Comparison of ENCODE assay signal across 9 cellular contexts in genomic region chr18:22977847-22978701, GRCh38. TPM values are rescaled to one million over a fixed set of nuclear protein-coding genes. Genes with fewer than 3 reads are reported as not detected.
A peak's percentile ranks its signal among the peaks of the same experiment; 100 is the strongest.
DNase-seq lines count a peak whose midpoint lies in the region; ATAC-seq and TF ChIP-seq lines count a peak whose summit lies in the region.
"Had no signal": no experiment of that assay in that cellular context is flagged by ENCODE, and none has a peak within 500 bp of the region (broad histone marks: within the 10 kb centered on the region; RNA-seq: fewer than 3 reads in every experiment).

No MANE protein-coding gene starts in this region.

- H3K9me3 ChIP-seq in right lobe of liver = no peaks in the 10 kb centered on the region
- H3K9me3 ChIP-seq: neutrophil had no signal

- CTCF ChIA-PET in BJ (lab: Yijun Ruan, JAX) = interaction anchor here (0.8 to 3.0 kb wide), 8 partner anchors 10 to 179 kb away, joined by 3 to 21 read pairs (median 4); partner anchors contain the start of gene RBBP8

- WGBS in right lobe of liver (ENCODE audit: insufficient coverage, low coverage, low lambda C conversion rate, missing lambda C conversion rate) = 44% methylated on average over 5 of the region's 5 CpGs

- H3K4me3 ChIP-seq in BJ (ENCODE audit: low read depth, low read length) = no peak overlapping the region
- H3K4me3 ChIP-seq in right lobe of liver = no peak overlapping the region

- H3K27me3 ChIP-seq in BJ (ENCODE audit: control insufficient read depth, insufficient read depth, low read length) = no peaks in the 10 kb centered on the region
- H3K27me3 ChIP-seq in right lobe of liver = no peaks in the 10 kb centered on the region
- H3K27me3 ChIP-seq: neutrophil had no signal

- POLR2A ChIA-PET in BJ (lab: Charles Lee) = interaction anchor here (0.6 kb wide), 1 partner anchor 8 kb away, joined by 3 read pairs; no protein-coding TSS in a partner anchor

- H3K27ac ChIP-seq in right lobe of liver = peak overlapping the region in 2 of 3 donors; percentile 12 to 30
- H3K27ac ChIP-seq: neutrophil had no signal

- DNase-seq in BJ (ENCODE audit: low read depth) = peak; percentile 67
- peak; percentile 64 for DNase-seq in amniotic stem cell (lab: John Stamatoyannopoulos, UW)
- no peak for DNase-seq in right lobe of liver
- no peak for DNase-seq in GM19240 (ENCODE audit: insufficient read length, low spot score)
- no peak for DNase-seq in GM19238 (ENCODE audit: insufficient read length, low spot score)

- no peak for TF ChIP-seq POLR2A in right lobe of liver (IDR thresholded peaks at IDR 0.05)

- intact Hi-C loops in right lobe of liver (cut with DNase I) = no loop called here

- ATAC-seq in HG02938 (IDR thresholded peaks at IDR 0.05; ENCODE audit: unreplicated experiment) (peak; percentile 62), right lobe of liver (peak in 2 of 4 donors; percentile 29 to 66), GM21367 (IDR thresholded peaks at IDR 0.05; ENCODE audit: unreplicated experiment) (no peak), HG03521 (IDR thresholded peaks at IDR 0.05; ENCODE audit: unreplicated experiment) (no peak)

- peaks cover 0 to 14% (median 3%) of the 10 kb centered on the region in 4 donors for H3K4me1 ChIP-seq in right lobe of liver

- no peaks in the 10 kb centered on the region for H3K36me3 ChIP-seq in BJ (ENCODE audit: control insufficient read depth, insufficient read depth, low read length)
- H3K36me3 ChIP-seq in right lobe of liver = no peaks in the 10 kb centered on the region

- no peak for TF ChIP-seq CTCF in BJ (IDR thresholded peaks at IDR 0.05; ENCODE audit: insufficient read depth, low read depth, low read length)
- peak in 1 of 4 donors; percentile 6 for TF ChIP-seq CTCF in right lobe of liver (IDR thresholded peaks at IDR 0.05)

RNA-seq across cellular contexts. Expression of gene RBBP8, which starts 44.9 kb away (rescaled TPM):
- polyA plus RNA-seq in BJ (2011; rRNA removed) = 11.0 and 24.6 TPM in 2 replicates
- 5.5 and 5.9 TPM in 2 replicates for polyA minus RNA-seq in BJ (2011; rRNA and poly(A)+ RNA removed)
- 10 to 100 TPM in 5 of 6 experiments, 1 to 10 TPM in 1; 8.3 to 24.9 (median 12.4) TPM for total RNA-seq in right lobe of liver

Comparison
In these comparisons a context has a peak if more than half of its experiments do, and no peak if none do; other contexts are left out.
1. DNase-seq: peak in BJ (single experiment) and amniotic stem cell (single experiment); none in right lobe of liver (0 of 3), GM19240 (single experiment) and GM19238 (single experiment).